ENCODE assay signal across 8 cellular contexts in the genomic region with DNA sequence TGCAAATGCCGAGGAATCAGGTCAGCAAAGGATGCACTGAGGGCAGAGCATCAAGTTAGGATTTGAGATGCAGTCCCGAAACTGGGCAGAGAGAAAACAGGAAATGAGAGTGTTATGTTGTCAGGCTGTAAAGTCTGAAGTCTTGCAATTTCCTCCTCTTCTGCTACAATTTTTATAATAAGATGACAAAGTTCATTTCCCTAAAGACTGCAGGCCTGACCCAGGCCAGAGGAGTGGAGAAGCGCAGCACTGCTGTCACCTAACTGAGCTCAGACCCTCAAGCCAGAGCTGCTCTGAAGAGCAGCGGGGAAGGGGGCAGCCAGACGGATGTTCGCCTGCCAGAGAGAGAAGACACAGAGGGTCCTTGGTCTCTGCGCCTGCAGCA. TPM values are rescaled to one million over a fixed set of nuclear protein-coding genes. Genes with fewer than 3 reads are reported as not detected.
DNase-seq lines count a peak whose midpoint lies in the region; ATAC-seq and TF ChIP-seq lines count a peak whose summit lies in the region.

No MANE protein-coding gene starts in this region.

- no peak for DNase-seq in activated CD8-positive, alpha-beta memory T cell treated with anti-CD3 and anti-CD28 coated beads, Interleukin-2, amount 10 ng/mL, durations not matched to agents 7 days and 5 days
- DNase-seq in activated CD8-positive, alpha-beta memory T cell treated with anti-CD3 and anti-CD28 coated beads, Interleukin-2, amount 50 U/mL, for 48 hours = no peak
- DNase-seq in activated CD8-positive, alpha-beta T cell treated with anti-CD3 and anti-CD28 coated beads for 36 hours = no peak
- DNase-seq in NCI-H82 treated with DMSO at 0.1 percent for 48 hours (lab: John Stamatoyannopoulos, UW; ENCODE audit: unreplicated experiment) (no peak), NCI-H748 (lab: John Stamatoyannopoulos, UW; ENCODE audit: unreplicated experiment) (no peak), GOT3 (lab: John Stamatoyannopoulos, UW) (no peak)

- intact Hi-C loops in activated CD8-positive, alpha-beta T cell treated with anti-CD3 and anti-CD28 coated beads for 36 hours (cut with micrococcal nuclease) = no loop called here

- H3K4me3 Mint-ChIP-seq in activated CD8-positive, alpha-beta memory T cell treated with anti-CD3 and anti-CD28 coated beads, Interleukin-2, amount 10 ng/mL, durations not matched to agents 7 days and 5 days = peak overlapping the region; percentile 32
- peak overlapping the region; percentile 14 for H3K4me3 Mint-ChIP-seq in activated CD8-positive, alpha-beta T cell treated with anti-CD3 and anti-CD28 coated beads for 36 hours
- H3K4me3 Mint-ChIP-seq in stimulated activated naive CD8-positive, alpha-beta T cell treated with anti-CD3 and anti-CD28 coated beads, Interleukin-15, Interleukin-2, amounts not matched to agents 100 ng/mL and 50 ng/mL, for 24 hours = peak overlapping the region; percentile 40

- peak; percentile 62 for ATAC-seq in activated CD8-positive, alpha-beta memory T cell treated with anti-CD3 and anti-CD28 coated beads, Interleukin-2, amount 10 ng/mL, durations not matched to agents 7 days and 5 days
- peak; percentile 91 for ATAC-seq in HG03060 (IDR thresholded peaks at IDR 0.05; ENCODE audit: low read depth, unreplicated experiment)
- ATAC-seq in activated CD8-positive, alpha-beta T cell treated with anti-CD3 and anti-CD28 coated beads for 36 hours = peak; percentile 28

- peaks cover 6% of the 10 kb centered on the region for H3K9me3 Mint-ChIP-seq in activated CD8-positive, alpha-beta memory T cell treated with anti-CD3 and anti-CD28 coated beads, Interleukin-2, amount 10 ng/mL, durations not matched to agents 7 days and 5 days (ENCODE audit: low read depth)
- H3K9me3 Mint-ChIP-seq in activated CD8-positive, alpha-beta T cell treated with anti-CD3 and anti-CD28 coated beads for 36 hours = peaks cover 7% of the 10 kb centered on the region
- H3K9me3 Mint-ChIP-seq in stimulated activated naive CD8-positive, alpha-beta T cell treated with anti-CD3 and anti-CD28 coated beads, Interleukin-15, Interleukin-2, amounts not matched to agents 100 ng/mL and 50 ng/mL, for 24 hours = peaks cover 9% of the 10 kb centered on the region

- H3K36me3 Mint-ChIP-seq in activated CD8-positive, alpha-beta memory T cell treated with anti-CD3 and anti-CD28 coated beads, Interleukin-2, amount 10 ng/mL, durations not matched to agents 7 days and 5 days = peaks cover 21% of the 10 kb centered on the region
- peaks cover 4% of the 10 kb centered on the region for H3K36me3 Mint-ChIP-seq in activated CD8-positive, alpha-beta T cell treated with anti-CD3 and anti-CD28 coated beads for 36 hours (ENCODE audit: low read depth)
- H3K36me3 Mint-ChIP-seq in stimulated activated naive CD8-positive, alpha-beta T cell treated with anti-CD3 and anti-CD28 coated beads, Interleukin-15, Interleukin-2, amounts not matched to agents 100 ng/mL and 50 ng/mL, for 24 hours (ENCODE audit: low read depth) = no peaks in the 10 kb centered on the region

- TF ChIP-seq CTCF in activated CD8-positive, alpha-beta T cell treated with anti-CD3 and anti-CD28 coated beads for 36 hours (IDR thresholded peaks at IDR 0.05) = no peak

- H3K4me1 Mint-ChIP-seq in activated CD8-positive, alpha-beta memory T cell treated with anti-CD3 and anti-CD28 coated beads, Interleukin-2, amount 10 ng/mL, durations not matched to agents 7 days and 5 days = peaks cover 48% of the 10 kb centered on the region
- H3K4me1 Mint-ChIP-seq in activated CD8-positive, alpha-beta T cell treated with anti-CD3 and anti-CD28 coated beads for 36 hours (ENCODE audit: low read depth) = peaks cover 42% of the 10 kb centered on the region
- peaks cover 39% of the 10 kb centered on the region for H3K4me1 Mint-ChIP-seq in stimulated activated naive CD8-positive, alpha-beta T cell treated with anti-CD3 and anti-CD28 coated beads, Interleukin-15, Interleukin-2, amounts not matched to agents 100 ng/mL and 50 ng/mL, for 24 hours (ENCODE audit: low read depth)

- H3K27ac Mint-ChIP-seq in activated CD8-positive, alpha-beta memory T cell treated with anti-CD3 and anti-CD28 coated beads, Interleukin-2, amount 10 ng/mL, durations not matched to agents 7 days and 5 days = peak overlapping the region; percentile 88
- peak overlapping the region; percentile 66 for H3K27ac Mint-ChIP-seq in activated CD8-positive, alpha-beta T cell treated with anti-CD3 and anti-CD28 coated beads for 36 hours
- peak overlapping the region; percentile 39 for H3K27ac Mint-ChIP-seq in stimulated activated naive CD8-positive, alpha-beta T cell treated with anti-CD3 and anti-CD28 coated beads, Interleukin-15, Interleukin-2, amounts not matched to agents 100 ng/mL and 50 ng/mL, for 24 hours

- H3K27me3 Mint-ChIP-seq in activated CD8-positive, alpha-beta memory T cell treated with anti-CD3 and anti-CD28 coated beads, Interleukin-2, amount 10 ng/mL, durations not matched to agents 7 days and 5 days = no peaks in the 10 kb centered on the region
- H3K27me3 Mint-ChIP-seq in activated CD8-positive, alpha-beta T cell treated with anti-CD3 and anti-CD28 coated beads for 36 hours = no peaks in the 10 kb centered on the region
- H3K27me3 Mint-ChIP-seq in stimulated activated naive CD8-positive, alpha-beta T cell treated with anti-CD3 and anti-CD28 coated beads, Interleukin-15, Interleukin-2, amounts not matched to agents 100 ng/mL and 50 ng/mL, for 24 hours = no peaks in the 10 kb centered on the region

- POLR2A ChIA-PET in activated CD8-positive, alpha-beta T cell treated with anti-CD3 and anti-CD28 coated beads for 36 hours (lab: Charles Lee) = interaction anchor here (0.7 to 3.4 kb wide), 2 partner anchors 9 to 11 kb away, joined by 3 to 12 read pairs; no protein-coding TSS in a partner anchor

- CTCF ChIA-PET in activated CD8-positive, alpha-beta memory T cell treated with anti-CD3 and anti-CD28 coated beads, Interleukin-2, amount 10 ng/mL, durations not matched to agents 7 days and 5 days (lab: Charles Lee) = no interaction called here
- CTCF ChIA-PET in activated CD8-positive, alpha-beta T cell treated with anti-CD3 and anti-CD28 coated beads for 36 hours (lab: Charles Lee) = no interaction called here

RNA-seq across cellular contexts. Expression of gene AOAH, which starts 12.5 kb away (rescaled TPM):
- total RNA-seq in activated CD8-positive, alpha-beta memory T cell treated with anti-CD3 and anti-CD28 coated beads, Interleukin-2, amount 10 ng/mL, durations not matched to agents 7 days and 5 days = 10 to 100 TPM; 44.5 to 48.8 TPM
- 10 to 100 TPM; 10.4 to 17.1 TPM for total RNA-seq in activated CD8-positive, alpha-beta T cell treated with anti-CD3 and anti-CD28 coated beads for 36 hours

Comparison
In these comparisons a context has a peak if more than half of its experiments do, and no peak if none do; other contexts are left out.
1. ATAC-seq: peak in every context shown above with its lines; median percentile 91 in HG03060; 62 in activated CD8-positive, alpha-beta memory T cell treated with anti-CD3 and anti-CD28 coated beads, Interleukin-2, amount 10 ng/mL, durations not matched to agents 7 days and 5 days; 28 in activated CD8-positive, alpha-beta T cell treated with anti-CD3 and anti-CD28 coated beads for 36 hours.